ENCODE assay signal across 1 cellular context in genomic region chr20:62080249-62080993, GRCh38.
TF ChIP-seq lines count a peak whose summit lies in the region.

No MANE protein-coding gene starts in this region.

TF ChIP-seq in H1, 55 proteins besides CTCF, POLR2A, EP300 and RAD21 (continued from another document):
- TF ChIP-seq EGR1 (IDR thresholded peaks at IDR 0.05; ENCODE audit: borderline replicate concordance, low read depth, low read length), result no peak
- TF ChIP-seq RNF2 (IDR thresholded peaks at IDR 0.05; ENCODE audit: borderline replicate concordance, low read depth, low read length, missing control alignments, poor library complexity, severe bottlenecking), result no peak
- TF ChIP-seq KDM1A (IDR thresholded peaks at IDR 0.05; ENCODE audit: borderline replicate concordance, low read length), result no peak
- no peak for TF ChIP-seq TAF1 (IDR thresholded peaks at IDR 0.05; ENCODE audit: low read depth, low read length)
TF ChIP-seq in H1: peak in this region for 0.
